Comparison of ENCODE assay signal across 8 cellular contexts in the genomic region with DNA sequence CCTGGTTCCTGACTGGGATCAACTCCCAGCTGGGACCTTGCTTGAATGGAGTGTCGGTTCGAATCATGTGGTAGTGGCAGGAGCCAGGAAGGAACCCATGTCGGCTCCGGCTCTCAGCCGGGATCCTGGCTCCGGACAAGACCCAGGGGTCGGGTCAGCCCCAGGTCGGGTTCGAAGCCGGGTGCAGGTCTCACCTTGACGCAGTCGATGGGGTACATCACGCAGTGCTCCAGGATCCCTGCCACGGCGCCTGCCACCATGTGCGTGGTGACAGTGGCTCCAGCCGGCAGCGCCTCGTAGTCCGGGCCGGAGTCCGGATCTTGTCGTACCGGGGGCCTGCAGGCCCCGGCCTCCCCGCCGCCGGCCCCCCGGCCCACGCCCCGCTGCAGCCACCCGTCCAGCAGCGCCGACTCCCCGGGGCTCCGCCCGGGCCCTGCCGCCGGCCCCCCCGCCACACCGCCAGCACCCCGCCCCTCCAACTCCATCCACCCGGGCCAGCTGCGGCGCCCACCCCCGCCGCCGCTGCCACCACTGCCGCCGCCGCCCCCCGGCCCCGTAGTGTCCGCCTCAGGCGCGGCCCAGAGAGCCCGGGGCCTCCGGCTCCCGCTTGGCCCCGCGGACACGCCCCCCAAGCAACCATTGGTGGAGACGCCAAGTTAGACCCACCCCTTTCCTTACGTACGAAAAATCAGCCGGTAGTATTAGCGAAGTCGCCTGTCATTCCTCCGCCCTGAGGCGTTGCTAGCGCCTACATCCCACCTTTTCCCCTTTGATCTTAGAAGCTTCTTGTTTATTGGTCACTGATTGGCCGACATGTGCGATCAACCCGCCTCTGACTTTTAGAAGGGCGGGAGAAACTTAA. TPM values are rescaled to one million over a fixed set of nuclear protein-coding genes. Genes with fewer than 3 reads are reported as not detected.
DNase-seq lines count a peak whose midpoint lies in the region; ATAC-seq, FAIRE-seq and TF ChIP-seq lines count a peak whose summit lies in the region.

A gene with protein sequence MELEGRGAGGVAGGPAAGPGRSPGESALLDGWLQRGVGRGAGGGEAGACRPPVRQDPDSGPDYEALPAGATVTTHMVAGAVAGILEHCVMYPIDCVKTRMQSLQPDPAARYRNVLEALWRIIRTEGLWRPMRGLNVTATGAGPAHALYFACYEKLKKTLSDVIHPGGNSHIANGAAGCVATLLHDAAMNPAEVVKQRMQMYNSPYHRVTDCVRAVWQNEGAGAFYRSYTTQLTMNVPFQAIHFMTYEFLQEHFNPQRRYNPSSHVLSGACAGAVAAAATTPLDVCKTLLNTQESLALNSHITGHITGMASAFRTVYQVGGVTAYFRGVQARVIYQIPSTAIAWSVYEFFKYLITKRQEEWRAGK (minus strand): TSS at position 589 of the 862 bp plus-strand sequence. CDS start 104 bp downstream, at position 485.

- H3K27me3 ChIP-seq in AG04450 (ENCODE audit: control insufficient read depth, insufficient read depth, low read length) = no peaks in the 10 kb centered on the region

- POLR2A ChIA-PET in AG04450 (lab: Yijun Ruan, JAX) = interaction anchor here (0.5 to 3.0 kb wide), 9 partner anchors 11 to 267 kb away, joined by 3 to 20 read pairs (median 4); partner anchors contain the start of genes COX15, CUTC, ENTPD7 and GOT1

- CTCF ChIA-PET in AG04450 (lab: Charles Lee) = interaction anchor here (1.3 to 16.6 kb wide), 4 partner anchors 11 to 184 kb away, joined by 3 to 413 read pairs (median 26); partner anchors contain the start of genes ENTPD7 and GOT1

- peak within 1 kb of the TSS; percentile 97 for H3K4me3 ChIP-seq in AG04450 (ENCODE audit: low read depth, low read length)

- DNase-seq in AG04450 (ENCODE audit: low read depth, low spot score) (peak; percentile 100), HPDE6-E6E7 (ENCODE audit: extremely low spot score) (peak; percentile 96), NOMO-1 (lab: John Stamatoyannopoulos, UW; ENCODE audit: unreplicated experiment in 2 of 2) (peak; percentile 100), mesenteric fat pad (ENCODE audit: low spot score) (peak; percentile 96)
- peak; percentile 90 for DNase-seq in activated CD8-positive, alpha-beta memory T cell treated with anti-CD3 and anti-CD28 coated beads, Interleukin-2, amount 50 U/mL, for 1 hour (ENCODE audit: extremely low read depth)
- DNase-seq in stimulated activated CD8-positive, alpha-beta memory T cell treated with anti-CD3 and anti-CD28 coated beads, Interleukin-15, amount 100 ng/mL, for 24 hours (ENCODE audit: low read depth) = peak; percentile 67

- ATAC-seq in GM19324 (IDR thresholded peaks at IDR 0.05; ENCODE audit: low FRiP score, unreplicated experiment) = peak; percentile 83

- peak within 1 kb of the TSS; percentile 99 for H3K27ac ChIP-seq in AG04450 (ENCODE audit: low read depth, low read length)

- no peak for TF ChIP-seq CTCF in AG04450 (IDR thresholded peaks at IDR 0.05; ENCODE audit: low read depth, low read length)

- peak; percentile 100 for FAIRE-seq in endometrium (lab: Jason Lieb, UNC)

- H3K9me3 ChIP-seq in AG04450 (ENCODE audit: control insufficient read depth, insufficient read depth, low read length) = peaks cover 14% of the 10 kb centered on the region

RNA-seq across cellular contexts. Expression of the gene that starts here (rescaled TPM):
- polyA plus RNA-seq in AG04450 (2011; rRNA removed) = 20.4 and 21.5 TPM in 2 replicates
- 24.3 and 33.6 TPM in 2 replicates for polyA minus RNA-seq in AG04450 (2011; rRNA and poly(A)+ RNA removed)
- total RNA-seq in mesenteric fat pad = 57.8 TPM

Comparison
In these comparisons a context has a peak if more than half of its experiments do, and no peak if none do; other contexts are left out.
1. Peak in every context shown above with its lines: DNase-seq, ATAC-seq, H3K4me3 ChIP-seq and H3K27ac ChIP-seq.